ENCODE assay signal across 22 cellular contexts in genomic region chr5:60076746-60077145, GRCh38.
"Had no signal": no experiment of that assay in that cellular context is flagged by ENCODE, and none has a peak within 500 bp of the region (broad histone marks: within the 10 kb centered on the region; RNA-seq: fewer than 3 reads in every experiment).

No MANE protein-coding gene starts in this region.

- ATAC-seq: activated CD4-positive, CD25-positive, alpha-beta regulatory T cell treated with anti-CD3 and anti-CD28 coated beads, Interleukin-2, amount 50 U/mL, for 24 hours; activated CD8-positive, alpha-beta T cell treated with anti-CD3 and anti-CD28 coated beads for 36 hours; activated T-cell treated with anti-CD3 and anti-CD28 coated beads, Interleukin-2, amount 50 U/mL, for 72 hours had no signal

- H3K4me1 Mint-ChIP-seq: activated naive CD4-positive, alpha-beta T cell treated with anti-CD3 and anti-CD28 coated beads, Interleukin-2, amount 10 ng/mL, durations not matched to agents 7 days and 5 days; activated naive CD8-positive, alpha-beta T cell treated with anti-CD3 and anti-CD28 coated beads for 36 hours; brain; central memory CD8-positive, alpha-beta T cell had no signal

- H3K36me3 Mint-ChIP-seq: activated naive CD4-positive, alpha-beta T cell treated with anti-CD3 and anti-CD28 coated beads, Interleukin-2, amount 10 ng/mL, durations not matched to agents 7 days and 5 days; activated naive CD8-positive, alpha-beta T cell treated with anti-CD3 and anti-CD28 coated beads for 36 hours; brain had no signal

- H3K27ac Mint-ChIP-seq: activated CD8-positive, alpha-beta T cell treated with anti-CD3 and anti-CD28 coated beads for 36 hours; activated naive CD4-positive, alpha-beta T cell treated with anti-CD3 and anti-CD28 coated beads, Interleukin-2, amount 10 ng/mL, durations not matched to agents 7 days and 5 days; activated naive CD8-positive, alpha-beta T cell treated with anti-CD3 and anti-CD28 coated beads for 36 hours; activated T-cell treated with anti-CD3 and anti-CD28 coated beads, Interleukin-2, amount 50 U/mL, for 72 hours; activated T-helper 2 cell treated with anti-CD3 and anti-CD28 coated beads, Interferon-gamma antibody, Interleukin-2, Interleukin-4, amounts not matched to agents 10 μg/mL and 5 μg/mL and 100 μg/mL, durations not matched to agents 14 hours and 24 hours and 36 hours; brain had no signal

- H3K27me3 Mint-ChIP-seq: activated CD8-positive, alpha-beta T cell treated with anti-CD3 and anti-CD28 coated beads for 36 hours; activated naive CD4-positive, alpha-beta T cell treated with anti-CD3 and anti-CD28 coated beads, Interleukin-2, amount 10 ng/mL, durations not matched to agents 7 days and 5 days; activated naive CD8-positive, alpha-beta T cell treated with anti-CD3 and anti-CD28 coated beads for 36 hours; brain; central memory CD8-positive, alpha-beta T cell had no signal

- DNase-seq: activated CD4-positive, alpha-beta T cell treated with anti-CD3 and anti-CD28 coated beads for 4 hours; activated CD8-positive, alpha-beta memory T cell treated with anti-CD3 and anti-CD28 coated beads, Interleukin-2, amount 50 U/mL, for 4 hours; activated CD8-positive, alpha-beta T cell treated with anti-CD3 and anti-CD28 coated beads for 36 hours; activated gamma-delta T cell treated with Interleukin-2 at 50 U/mL for 16 hours; activated naive CD4-positive, alpha-beta T cell treated with anti-CD3 and anti-CD28 coated beads, Interleukin-2, amount 10 ng/mL, durations not matched to agents 7 days and 5 days; activated naive CD8-positive, alpha-beta T cell treated with anti-CD3 and anti-CD28 coated beads for 36 hours; activated T-cell treated with anti-CD3 and anti-CD28 coated beads, Interleukin-2, amount 50 U/mL, for 72 hours; IMR-90; KBM-7; NCI-H1048; NCI-H146; NCI-H187 treated with DMSO at 0.1 percent for 48 hours; NCI-H2081 treated with DMSO at 0.1 percent for 48 hours; NCI-H446; NCI-H524; NCI-H82; SHP77 treated with DMSO at 0.1 percent for 48 hours; T-helper 2 cell had no signal

- H3K4me3 Mint-ChIP-seq: activated CD8-positive, alpha-beta T cell treated with anti-CD3 and anti-CD28 coated beads for 36 hours; activated naive CD4-positive, alpha-beta T cell treated with anti-CD3 and anti-CD28 coated beads, Interleukin-2, amount 10 ng/mL, durations not matched to agents 7 days and 5 days; activated naive CD8-positive, alpha-beta T cell treated with anti-CD3 and anti-CD28 coated beads for 36 hours; activated T-cell treated with anti-CD3 and anti-CD28 coated beads, Interleukin-2, amount 50 U/mL, for 72 hours; brain; central memory CD8-positive, alpha-beta T cell had no signal
